Comparison of ENCODE assay signal across 15 cellular contexts in genomic region chr5:147065071-147065470, GRCh38.
A peak's percentile ranks its signal among the peaks of the same experiment; 100 is the strongest.
DNase-seq lines count a peak whose midpoint lies in the region; ATAC-seq and TF ChIP-seq lines count a peak whose summit lies in the region.
"Had no signal": no experiment of that assay in that cellular context is flagged by ENCODE, and none has a peak within 500 bp of the region (broad histone marks: within the 10 kb centered on the region; RNA-seq: fewer than 3 reads in every experiment).

No MANE protein-coding gene starts in this region.

- no peaks in the 10 kb centered on the region for H4K20me1 ChIP-seq in KMS-11 (ENCODE audit: insufficient read depth)

- no peak overlapping the region for H2AFZ ChIP-seq in KMS-11 (ENCODE audit: low read depth)

- 82 to 84% methylated on average over 1 of the region's 1 CpG for WGBS in sigmoid colon, 2 donors

- H3K4me3 ChIP-seq in KMS-11 (IDR thresholded peaks at IDR 0.05; ENCODE audit: insufficient read depth, low read depth, low read length) (no peak overlapping the region), sigmoid colon (no peak overlapping the region), H7 (ENCODE audit: insufficient read depth, low read depth, low read length) (no peak overlapping the region)
- H3K4me3 ChIP-seq: Peyer's patch, smooth muscle cell had no signal

- H3K4me1 ChIP-seq in KMS-11 (ENCODE audit: low read depth, poor library complexity, severe bottlenecking) (peaks cover 11% of the 10 kb centered on the region), sigmoid colon (no peaks in the 10 kb centered on the region)
- H3K4me1 ChIP-seq: Peyer's patch had no signal

- H3K27ac ChIP-seq in KMS-11 (no peak overlapping the region), sigmoid colon (no peak overlapping the region)
- H3K27ac ChIP-seq: Peyer's patch had no signal

- H3K4me2 ChIP-seq in KMS-11: peak overlapping the region; percentile 51
- H3K4me2 ChIP-seq: smooth muscle cell had no signal

- intact Hi-C loops in sigmoid colon (cut with DNase I): no loop called here

- no peaks in the 10 kb centered on the region for H3K79me2 ChIP-seq in KMS-11 (ENCODE audit: insufficient read depth, low read depth)

- DNase-seq in sigmoid colon (no peak), NCI-H2029 (lab: John Stamatoyannopoulos, UW) (no peak), H7 (no peak)
- DNase-seq: activated CD4-positive, alpha-beta T cell treated with anti-CD3 and anti-CD28 coated beads, Interleukin-2, amount 10 ng/mL, durations not matched to agents 7 days and 5 days; activated effector memory CD4-positive, alpha-beta T cell treated with anti-CD3 and anti-CD28 coated beads, Interleukin-2, amount 50 U/mL, for 16 hours; NCI-H345; nucleus accumbens; Peyer's patch; T-helper 2 cell had no signal

- H3K36me3 ChIP-seq in KMS-11 (ENCODE audit: insufficient read depth) (no peaks in the 10 kb centered on the region), sigmoid colon (no peaks in the 10 kb centered on the region), H7 (replicated peaks; ENCODE audit: control insufficient read depth, insufficient read depth, low read length) (no peaks in the 10 kb centered on the region)
- H3K36me3 ChIP-seq: Peyer's patch had no signal

- no peak for TF ChIP-seq EP300 in sigmoid colon (IDR thresholded peaks at IDR 0.05)

- no peaks in the 10 kb centered on the region for H3K9me3 ChIP-seq in sigmoid colon
- H3K9me3 ChIP-seq: Peyer's patch had no signal

- TF ChIP-seq POLR2A in sigmoid colon (IDR thresholded peaks at IDR 0.05): no peak

- no peaks in the 10 kb centered on the region for H3K27me3 ChIP-seq in KMS-11 (ENCODE audit: insufficient read depth, low read depth)
- H3K27me3 ChIP-seq in sigmoid colon: no peaks in the 10 kb centered on the region
- no peaks in the 10 kb centered on the region for H3K27me3 ChIP-seq in H7 (ENCODE audit: control insufficient read depth, insufficient read depth, low read length)
- H3K27me3 ChIP-seq: Peyer's patch had no signal

- TF ChIP-seq CTCF in KMS-11 (conservative IDR thresholded peaks at IDR 0.05; ENCODE audit: low read depth, low read length) (no peak), sigmoid colon (IDR thresholded peaks at IDR 0.05) (no peak)

- ATAC-seq in GM18858 (IDR thresholded peaks at IDR 0.05; ENCODE audit: unreplicated experiment) (peak; percentile 65), GM19463 (IDR thresholded peaks at IDR 0.05; ENCODE audit: unreplicated experiment) (peak; percentile 73), HG02852 (IDR thresholded peaks at IDR 0.05; ENCODE audit: unreplicated experiment) (peak; percentile 76), HG03108 (IDR thresholded peaks at IDR 0.05; ENCODE audit: unreplicated experiment) (no peak)

- H3K9ac ChIP-seq in KMS-11: no peak overlapping the region
